ENCODE assay signal across 1 cellular context in genomic region chr2:23940976-23941605, GRCh38.
TF ChIP-seq lines count a peak whose summit lies in the region.

No MANE protein-coding gene starts in this region.

TF ChIP-seq in HEK293, 187 proteins besides CTCF, POLR2A, EP300 and RAD21 (continued from another document):
- TF ChIP-seq AEBP2 (tag by site-specific recombination; IDR thresholded peaks at IDR 0.05; ENCODE audit: borderline replicate concordance) (no peak), ZNF354C (tag by site-specific recombination; IDR thresholded peaks at IDR 0.05; ENCODE audit: borderline replicate concordance, low read depth) (no peak), FEZF1 (tag by site-specific recombination; IDR thresholded peaks at IDR 0.05) (peak; percentile 87), ZNF335 (tag by site-specific recombination; conservative IDR thresholded peaks at IDR 0.05) (peak; percentile 54; the same call in 1 of the 2 replicates), ZNF146 (tag by site-specific recombination; IDR thresholded peaks at IDR 0.05) (no peak), ZNF155 (tag by site-specific recombination; IDR thresholded peaks at IDR 0.05) (no peak), MYNN (tag by site-specific recombination; IDR thresholded peaks at IDR 0.05; ENCODE audit: borderline replicate concordance) (no peak), ZSCAN30 (tag by site-specific recombination; IDR thresholded peaks at IDR 0.05) (no peak), OVOL3 (tag by site-specific recombination; IDR thresholded peaks at IDR 0.05) (no peak), ZNF473 (tag by site-specific recombination; IDR thresholded peaks at IDR 0.05) (no peak), ZNF157 (tag by site-specific recombination; IDR thresholded peaks at IDR 0.05) (no peak), ZNF692 (tag by site-specific recombination; IDR thresholded peaks at IDR 0.05) (no peak), ZNF670 (tag by site-specific recombination; IDR thresholded peaks at IDR 0.05; ENCODE audit: low read depth) (no peak), ZNF621 (tag by site-specific recombination; IDR thresholded peaks at IDR 0.05) (no peak), ZNF394 (tag by site-specific recombination; IDR thresholded peaks at IDR 0.05; ENCODE audit: borderline replicate concordance) (no peak), KLF7 (tag by site-specific recombination; IDR thresholded peaks at IDR 0.05; ENCODE audit: borderline replicate concordance) (no peak)
